21 cellular contexts compared by ENCODE assay signal in the genomic region with DNA sequence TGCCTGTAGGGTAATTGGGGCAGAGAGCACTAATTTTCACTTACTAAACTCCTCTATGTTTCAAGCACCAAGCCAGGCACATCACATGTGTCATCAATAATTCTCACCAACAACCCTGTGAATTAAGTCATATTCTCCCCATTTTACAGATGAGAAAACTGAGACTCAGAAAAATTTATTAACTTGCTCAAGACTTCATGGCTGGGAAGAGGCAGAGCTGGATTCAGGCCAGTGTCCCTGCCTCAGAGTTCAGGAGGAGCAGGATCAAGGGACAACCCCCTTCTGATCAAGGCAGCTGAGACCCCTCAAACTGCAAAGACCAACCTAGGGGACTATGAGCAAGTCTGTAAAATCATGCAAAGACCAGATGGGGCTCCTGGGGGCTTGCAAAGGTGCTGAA. TPM values are rescaled to one million over a fixed set of nuclear protein-coding genes. Genes with fewer than 3 reads are reported as not detected.
"Had no signal": no experiment of that assay in that cellular context is flagged by ENCODE, and none has a peak within 500 bp of the region (broad histone marks: within the 10 kb centered on the region; RNA-seq: fewer than 3 reads in every experiment).

No MANE protein-coding gene starts in this region.

- H3K27ac ChIP-seq: lower lobe of right lung, testis had no signal

- H3K36me3 ChIP-seq: lower lobe of right lung had no signal

- DNase-seq: activated CD4-positive, alpha-beta T cell treated with anti-CD3 and anti-CD28 coated beads, Interleukin-2, amount 50 U/mL, for 1 hour; activated CD4-positive, CD25-positive, alpha-beta regulatory T cell treated with anti-CD3 and anti-CD28 coated beads, Interleukin-2, amount 50 U/mL, for 72 hours; activated CD8-positive, alpha-beta memory T cell treated with anti-CD3 and anti-CD28 coated beads for 24 hours; activated CD8-positive, alpha-beta memory T cell treated with anti-CD3 and anti-CD28 coated beads, Interleukin-2, amount 50 U/mL, for 48 hours; activated effector memory CD4-positive, alpha-beta T cell treated with anti-CD3 and anti-CD28 coated beads, Interleukin-2, amount 50 U/mL, for 16 hours; activated naive CD4-positive, alpha-beta T cell treated with anti-CD3 and anti-CD28 coated beads, Interleukin-2, amount 50 U/mL, for 16 hours; activated T-cell treated with anti-CD3 and anti-CD28 coated beads, Interleukin-2, amount 50 U/mL, for 72 hours; cerebellar nuclear complex; effector CD4-positive, alpha-beta T cell; lower lobe of right lung; occipital lobe; stimulated activated CD4-positive, alpha-beta T cell treated with anti-CD3 and anti-CD28 coated beads, Interleukin-4, amount 100 ng/mL, for 4 hours; T-helper 1 cell; T-helper 9 cell; testis had no signal

- H3K4me3 ChIP-seq: lower lobe of right lung, smooth muscle cell, testis had no signal

- ATAC-seq: activated T-cell treated with anti-CD3 and anti-CD28 coated beads, Interleukin-2, amount 50 U/mL, for 72 hours; natural killer cell treated with Interleukin-12 subunit alpha and Interleukin-12 subunit beta and Interleukin-15 and Interleukin-18, amount 100 ng/mL, for 72 hours had no signal

- H3K9me3 ChIP-seq: testis had no signal

- H3K27me3 ChIP-seq: testis had no signal

- H3K27ac Mint-ChIP-seq: activated T-cell treated with anti-CD3 and anti-CD28 coated beads, Interleukin-2, amount 50 U/mL, for 72 hours; natural killer cell treated with Interleukin-12 subunit alpha and Interleukin-12 subunit beta and Interleukin-15 and Interleukin-18, amount 100 ng/mL, for 72 hours; stimulated activated memory B cell treated with anti-CD40 and anti-IgM and Interleukin-4, amounts not matched to agents 10 μg/mL and 1 μg/mL and 100 μg/mL, for 72 hours had no signal

- FAIRE-seq: frontal cortex had no signal

- H3K4me3 Mint-ChIP-seq: activated T-cell treated with anti-CD3 and anti-CD28 coated beads, Interleukin-2, amount 50 U/mL, for 72 hours; natural killer cell treated with Interleukin-12 subunit alpha and Interleukin-12 subunit beta and Interleukin-15 and Interleukin-18, amount 100 ng/mL, for 72 hours; stimulated activated memory B cell treated with anti-CD40 and anti-IgM and Interleukin-4, amounts not matched to agents 10 μg/mL and 1 μg/mL and 100 μg/mL, for 72 hours had no signal

RNA-seq across cellular contexts. Expression of gene SMIM35, which starts 2.1 kb away (rescaled TPM):
- total RNA-seq: frontal cortex; lower lobe of right lung; natural killer cell treated with Interleukin-12 subunit alpha and Interleukin-12 subunit beta and Interleukin-15 and Interleukin-18, amount 100 ng/mL, for 72 hours; occipital lobe; smooth muscle cell; urinary bladder had no signal
- polyA plus RNA-seq: aorta, smooth muscle cell had no signal

RNA-seq across cellular contexts. Expression of gene TMPRSS4, which starts 7.8 kb away (rescaled TPM):
- total RNA-seq: frontal cortex, occipital lobe had no signal
- polyA plus RNA-seq: smooth muscle cell had no signal
